Comparison of ENCODE assay signal across 8 cellular contexts in genomic region chr17:56699186-56699895, GRCh38.
DNase-seq lines count a peak whose midpoint lies in the region; ATAC-seq and TF ChIP-seq lines count a peak whose summit lies in the region.

No MANE protein-coding gene starts in this region.

- H3K36me3 Mint-ChIP-seq in activated T-cell treated with anti-CD3 and anti-CD28 coated beads, Interleukin-2, amount 50 U/mL, for 4 hours (ENCODE audit: insufficient read depth), result no peaks in the 10 kb centered on the region

- DNase-seq in GM03348 (ENCODE audit: low spot score), result peak; percentile 97
- DNase-seq in RPMI7951 (ENCODE audit: low read depth), result peak; percentile 97
- peak; percentile 89 to 92 for DNase-seq in foreskin fibroblast
- peak; percentile 39 for DNase-seq in prostate gland (ENCODE audit: low spot score)
- no peak for DNase-seq in activated T-cell treated with anti-CD3 and anti-CD28 coated beads, Interleukin-2, amount 50 U/mL, for 4 hours
- no peak for DNase-seq in testis

- no peak for ATAC-seq in activated T-cell treated with anti-CD3 and anti-CD28 coated beads, Interleukin-2, amount 50 U/mL, for 4 hours
- ATAC-seq in GM19452 (IDR thresholded peaks at IDR 0.05; ENCODE audit: unreplicated experiment), result no peak
- no peak for ATAC-seq in GM21390 (IDR thresholded peaks at IDR 0.05; ENCODE audit: unreplicated experiment)

- WGBS in prostate gland, result 16% methylated on average over 18 of the region's 18 CpGs
- 33 to 45% methylated on average over 18 of the region's 18 CpGs for WGBS in testis, 2 donors

- no peaks in the 10 kb centered on the region for H3K9me3 ChIP-seq in prostate gland
- no peaks in the 10 kb centered on the region for H3K9me3 ChIP-seq in testis

- H3K27ac ChIP-seq in prostate gland (peak overlapping the region in 1 of 2 donors; percentile 0), testis (no peak overlapping the region)

- intact Hi-C loops in prostate gland (cut with DNase I), result no loop called here
- intact Hi-C loops in testis (cut with DNase I; ENCODE audit: low total_unique reads), result no loop called here

- no peak for TF ChIP-seq POLR2A in prostate gland (IDR thresholded peaks at IDR 0.05)
- TF ChIP-seq POLR2A in testis (IDR thresholded peaks at IDR 0.05), result no peak

- no peak for TF ChIP-seq CTCF in foreskin fibroblast (IDR thresholded peaks at IDR 0.05; ENCODE audit: low read depth, low read length)
- no peak for TF ChIP-seq CTCF in prostate gland (IDR thresholded peaks at IDR 0.05)
- no peak for TF ChIP-seq CTCF in testis (IDR thresholded peaks at IDR 0.05)

- peaks cover 2% of the 10 kb centered on the region for H3K27me3 ChIP-seq in prostate gland (replicated peaks; ENCODE audit: insufficient read depth)
- H3K27me3 ChIP-seq in testis, result no peaks in the 10 kb centered on the region

- H3K36me3 ChIP-seq in prostate gland, result no peaks in the 10 kb centered on the region
- H3K36me3 ChIP-seq in testis (ENCODE audit: low read depth, missing control alignments), result no peaks in the 10 kb centered on the region

- H3K4me3 ChIP-seq in foreskin fibroblast (ENCODE audit: low read depth in 1 of 2, low read length in 2 of 2), result no peak overlapping the region
- H3K4me3 ChIP-seq in prostate gland, result no peak overlapping the region
- no peak overlapping the region for H3K4me3 ChIP-seq in testis

- H3K27me3 Mint-ChIP-seq in activated T-cell treated with anti-CD3 and anti-CD28 coated beads, Interleukin-2, amount 50 U/mL, for 4 hours (ENCODE audit: low read depth), result peaks cover 11% of the 10 kb centered on the region

- H3K9me3 Mint-ChIP-seq in activated T-cell treated with anti-CD3 and anti-CD28 coated beads, Interleukin-2, amount 50 U/mL, for 4 hours, result no peaks in the 10 kb centered on the region

- no peak overlapping the region for H3K4me3 Mint-ChIP-seq in activated T-cell treated with anti-CD3 and anti-CD28 coated beads, Interleukin-2, amount 50 U/mL, for 4 hours

- no peaks in the 10 kb centered on the region for H3K4me1 Mint-ChIP-seq in activated T-cell treated with anti-CD3 and anti-CD28 coated beads, Interleukin-2, amount 50 U/mL, for 4 hours (ENCODE audit: low read depth)

- H3K4me1 ChIP-seq in prostate gland (replicated peaks), result no peaks in the 10 kb centered on the region
- H3K4me1 ChIP-seq in testis, result no peaks in the 10 kb centered on the region

Comparison
In these comparisons a context has a peak if more than half of its experiments do, and no peak if none do; other contexts are left out.
1. DNase-seq: peak in GM03348 (single experiment), RPMI7951 (single experiment), foreskin fibroblast (2 of 2) and prostate gland (single experiment); none in activated T-cell treated with anti-CD3 and anti-CD28 coated beads, Interleukin-2, amount 50 U/mL, for 4 hours (single experiment) and testis (single experiment).